ENCODE assay signal across 11 cellular contexts in the genomic region with DNA sequence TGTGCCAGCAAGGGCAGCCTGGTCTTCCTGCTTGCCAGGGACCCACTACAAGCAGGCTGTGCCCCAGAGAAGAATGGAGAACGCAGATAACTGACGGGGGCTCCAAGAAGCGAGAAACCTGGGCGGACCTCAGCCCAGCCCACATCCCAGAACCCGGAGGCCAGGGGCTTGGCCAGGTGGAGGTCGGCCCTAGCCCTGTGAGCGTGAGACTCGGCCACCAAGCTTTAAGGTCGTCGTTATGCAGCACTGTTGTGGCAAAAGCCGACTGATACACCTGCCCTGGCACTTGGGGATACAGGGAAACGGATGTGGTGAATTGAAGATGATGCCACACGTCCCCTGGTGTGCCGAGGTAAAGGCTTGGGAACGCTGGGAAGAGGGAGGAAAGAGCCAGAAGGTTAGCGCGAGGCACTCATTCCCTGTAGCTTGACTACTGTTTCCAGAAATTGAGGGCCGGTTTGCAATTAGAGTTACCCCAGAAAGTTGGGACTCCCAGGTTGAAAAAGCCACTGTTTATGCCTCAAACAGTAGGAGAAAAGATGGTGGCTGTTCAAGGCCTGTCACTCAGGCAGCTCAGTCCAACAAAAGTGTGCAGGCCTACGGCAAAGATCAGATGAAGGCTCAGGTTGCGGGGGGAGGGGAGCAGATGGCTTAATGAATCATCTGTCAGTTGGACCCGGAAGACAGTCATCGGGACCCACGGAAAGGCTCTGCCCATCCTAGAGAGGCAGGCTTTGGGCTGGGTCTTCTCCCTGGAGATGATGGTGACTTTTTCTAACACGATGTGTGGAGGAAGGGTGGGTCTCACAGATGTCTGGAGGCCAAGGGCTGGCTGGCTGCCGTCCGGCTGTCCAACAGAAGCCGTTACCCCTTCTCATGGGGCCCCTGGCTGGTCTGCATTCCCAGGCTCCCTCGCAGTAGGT. TPM values are rescaled to one million over a fixed set of nuclear protein-coding genes. Genes with fewer than 3 reads are reported as not detected.
A peak's percentile ranks its signal among the peaks of the same experiment; 100 is the strongest.
DNase-seq lines count a peak whose midpoint lies in the region; ATAC-seq and TF ChIP-seq lines count a peak whose summit lies in the region.
"Had no signal": no experiment of that assay in that cellular context is flagged by ENCODE, and none has a peak within 500 bp of the region (broad histone marks: within the 10 kb centered on the region; RNA-seq: fewer than 3 reads in every experiment).

No MANE protein-coding gene starts in this region.

- H4K20me1 ChIP-seq in SK-N-SH (ENCODE audit: insufficient read depth) (no peaks in the 10 kb centered on the region), smooth muscle cell (ENCODE audit: low read depth) (no peaks in the 10 kb centered on the region)

- H2AFZ ChIP-seq in SK-N-SH (ENCODE audit: low read depth) (no peak overlapping the region), smooth muscle cell (ENCODE audit: low read depth) (no peak overlapping the region)

- TF ChIP-seq POLR2A in esophagus squamous epithelium (IDR thresholded peaks at IDR 0.05) = no peak

- H3K4me2 ChIP-seq in SK-N-SH = no peak overlapping the region
- peak overlapping the region; percentile 13 for H3K4me2 ChIP-seq in smooth muscle cell

- TF ChIP-seq RAD21 in SK-N-SH (IDR thresholded peaks at IDR 0.05; ENCODE audit: low read length) = no peak

- peaks cover 0 to 14% of the 10 kb centered on the region in 2 experiments; a peak in 2 of 4 replicates for H3K4me1 ChIP-seq in SK-N-SH (ENCODE audit: control insufficient read depth in 1 of 2, insufficient read depth in 2 of 2, low read depth in 1 of 2, low read length in 1 of 2)
- peaks cover 20 to 39% (median 21%) of the 10 kb centered on the region in 3 donors for H3K4me1 ChIP-seq in esophagus squamous epithelium
- peaks cover 8% of the 10 kb centered on the region for H3K4me1 ChIP-seq in smooth muscle cell (ENCODE audit: low read depth)

- TF ChIP-seq EP300 in SK-N-SH (IDR thresholded peaks at IDR 0.05; ENCODE audit: borderline replicate concordance in 1 of 2, low read depth in 1 of 2, low read length in 1 of 2) = no peak

- WGBS in SK-N-SH (ENCODE audit: low lambda C conversion rate) = 85% methylated on average over 25 of the region's 28 CpGs
- WGBS in esophagus squamous epithelium, 2 donors = 57 to 62% methylated on average over 14 to 16 of the region's 28 CpGs
- WGBS in smooth muscle cell (ENCODE audit: low lambda C conversion rate) = 77% methylated on average over 28 of the region's 28 CpGs

- DNase-seq in SK-N-SH = no peak
- peak; percentile 72 for DNase-seq in NOMO-1 treated with DMSO at 0.1 percent for 48 hours (lab: John Stamatoyannopoulos, UW; ENCODE audit: unreplicated experiment)
- no peak for DNase-seq in esophagus squamous epithelium (lab: John Stamatoyannopoulos, UW)
- DNase-seq in smooth muscle cell (lab: John Stamatoyannopoulos, UW; ENCODE audit: unreplicated experiment) = no peak
- no peak for DNase-seq in stimulated activated CD4-positive, alpha-beta T cell treated with anti-CD3 and anti-CD28 coated beads, Interleukin-4, amount 100 ng/mL, for 1 hour
- no peak for DNase-seq in NCI-H1417 treated with DMSO at 0.1 percent for 48 hours (lab: John Stamatoyannopoulos, UW)
- DNase-seq: stimulated activated CD4-positive, alpha-beta T cell treated with anti-CD3 and anti-CD28 coated beads, Interleukin-12 subunit alpha, Interleukin-12 subunit beta, amount 100 ng/mL, for 4 hours had no signal

- H3K27me3 ChIP-seq in SK-N-SH (ENCODE audit: insufficient read depth) (no peaks in the 10 kb centered on the region), esophagus squamous epithelium (no peaks in the 10 kb centered on the region), smooth muscle cell (ENCODE audit: low read depth) (no peaks in the 10 kb centered on the region)
- H3K27me3 ChIP-seq: cardiac muscle cell had no signal

- intact Hi-C loops in esophagus squamous epithelium (cut with DNase I) = no loop called here

- no peak for TF ChIP-seq CTCF in SK-N-SH (IDR thresholded peaks at IDR 0.05)
- no peak for TF ChIP-seq CTCF in esophagus squamous epithelium (IDR thresholded peaks at IDR 0.05)
- TF ChIP-seq CTCF in smooth muscle cell (IDR thresholded peaks at IDR 0.05; ENCODE audit: borderline replicate concordance, insufficient read depth, poor library complexity, severe bottlenecking) = no peak

- ATAC-seq in SK-N-SH treated with all-trans-retinoic acid at 6 μM for 48 hours (no peak), HG03045 (IDR thresholded peaks at IDR 0.05; ENCODE audit: unreplicated experiment) (no peak)
- ATAC-seq: stimulated activated memory B cell treated with anti-CD40 and anti-IgM and Interleukin-4, amounts not matched to agents 10 μg/mL and 1 μg/mL and 100 μg/mL, for 72 hours had no signal

- H3K9ac ChIP-seq in SK-N-SH (no peak overlapping the region), smooth muscle cell (ENCODE audit: low read depth) (no peak overlapping the region)

- H3K9me3 ChIP-seq in SK-N-SH (no peaks in the 10 kb centered on the region), esophagus squamous epithelium (no peaks in the 10 kb centered on the region), smooth muscle cell (replicated peaks; ENCODE audit: low read depth) (no peaks in the 10 kb centered on the region)

- CTCF ChIA-PET in SK-N-SH (lab: Yijun Ruan, JAX) = interaction anchor here (0.9 to 3.5 kb wide), 4 partner anchors 11 to 135 kb away, joined by 3 to 15 read pairs (median 4); no protein-coding TSS in a partner anchor

- H3K27ac ChIP-seq in SK-N-SH (ENCODE audit: low read depth in 2 of 2, low read length in 1 of 2) (no peak overlapping the region), esophagus squamous epithelium (peak overlapping the region in 3 of 4 donors; percentile 5 to 75 (median 63)), smooth muscle cell (ENCODE audit: low read depth) (no peak overlapping the region)
- H3K27ac ChIP-seq: cardiac muscle cell had no signal

- H3F3A ChIP-seq in SK-N-SH (replicated peaks; ENCODE audit: insufficient read depth) (peaks cover 8% of the 10 kb centered on the region), smooth muscle cell (ENCODE audit: low read depth) (no peaks in the 10 kb centered on the region)

- H3K4me3 ChIP-seq in SK-N-SH (ENCODE audit: low read depth in 2 of 2, low read length in 1 of 2) (no peak overlapping the region), esophagus squamous epithelium (no peak overlapping the region), smooth muscle cell (no peak overlapping the region)
- H3K4me3 ChIP-seq: cardiac muscle cell had no signal

- H3K36me3 ChIP-seq in SK-N-SH (replicated peaks in 1 of 2; ENCODE audit: control insufficient read depth in 1 of 2, insufficient read depth in 2 of 2, low read length in 1 of 2) (no peaks in the 10 kb centered on the region), esophagus squamous epithelium (no peaks in the 10 kb centered on the region), smooth muscle cell (ENCODE audit: low read depth) (no peaks in the 10 kb centered on the region)
- H3K36me3 ChIP-seq: cardiac muscle cell had no signal

- no peaks in the 10 kb centered on the region for H3K9me2 ChIP-seq in SK-N-SH

- POLR2A ChIA-PET in SK-N-SH (lab: Yijun Ruan, JAX) = no interaction called here

- H3K79me2 ChIP-seq in SK-N-SH (ENCODE audit: insufficient read depth) = peaks cover 11% of the 10 kb centered on the region
- peaks cover 20% of the 10 kb centered on the region for H3K79me2 ChIP-seq in smooth muscle cell (ENCODE audit: low read depth)

TF ChIP-seq in SK-N-SH, 30 proteins besides CTCF, POLR2A, EP300 and RAD21:
- TF ChIP-seq PBX3 (IDR thresholded peaks at IDR 0.05) = peak; percentile 38; the same call in 1 of the 2 replicates
- no peak for TF ChIP-seq RXRA (IDR thresholded peaks at IDR 0.05; ENCODE audit: borderline replicate concordance, low read depth)

TF ChIP-seq in SK-N-SH treated with all-trans-retinoic acid at 6 μM for 48 hours, 23 proteins besides CTCF, POLR2A, EP300 and RAD21 (continues in another document):
- TF ChIP-seq OSR1 (CRISPR knock-in tag; IDR thresholded peaks at IDR 0.05) = no peak
- no peak for TF ChIP-seq GLIS3 (CRISPR knock-in tag; IDR thresholded peaks at IDR 0.05)
- TF ChIP-seq ZFP3 (CRISPR knock-in tag; IDR thresholded peaks at IDR 0.05) = no peak
- TF ChIP-seq SNAI2 (CRISPR knock-in tag; IDR thresholded peaks at IDR 0.05) = no peak
- no peak for TF ChIP-seq ZNF8 (CRISPR knock-in tag; IDR thresholded peaks at IDR 0.05)
- TF ChIP-seq ARNTL (CRISPR knock-in tag; IDR thresholded peaks at IDR 0.05; ENCODE audit: borderline replicate concordance, low read depth) = no peak
- no peak for TF ChIP-seq RARB (CRISPR knock-in tag; IDR thresholded peaks at IDR 0.05)
- TF ChIP-seq, protein P1, sequence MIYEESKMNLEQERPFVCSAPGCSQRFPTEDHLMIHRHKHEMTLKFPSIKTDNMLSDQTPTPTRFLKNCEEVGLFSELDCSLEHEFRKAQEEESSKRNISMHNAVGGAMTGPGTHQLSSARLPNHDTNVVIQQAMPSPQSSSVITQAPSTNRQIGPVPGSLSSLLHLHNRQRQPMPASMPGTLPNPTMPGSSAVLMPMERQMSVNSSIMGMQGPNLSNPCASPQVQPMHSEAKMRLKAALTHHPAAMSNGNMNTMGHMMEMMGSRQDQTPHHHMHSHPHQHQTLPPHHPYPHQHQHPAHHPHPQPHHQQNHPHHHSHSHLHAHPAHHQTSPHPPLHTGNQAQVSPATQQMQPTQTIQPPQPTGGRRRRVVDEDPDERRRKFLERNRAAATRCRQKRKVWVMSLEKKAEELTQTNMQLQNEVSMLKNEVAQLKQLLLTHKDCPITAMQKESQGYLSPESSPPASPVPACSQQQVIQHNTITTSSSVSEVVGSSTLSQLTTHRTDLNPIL (CRISPR knock-in tag; IDR thresholded peaks at IDR 0.05; ENCODE audit: low read depth) = no peak

RNA-seq across cellular contexts. Expression of gene BAHCC1, which starts 45.6 kb away (rescaled TPM):
- polyA plus RNA-seq in SK-N-SH (2012; rRNA removed) (3.6 and 6.4 TPM in 2 replicates), smooth muscle cell (3.2 and 3.9 TPM in 2 replicates)
- polyA plus RNA-seq in SK-N-SH (2012; cell fraction: cytosol; rRNA removed) = 1.4 and 4.3 TPM in 2 replicates
- polyA plus RNA-seq in SK-N-SH (2012; cell fraction: nucleus; rRNA removed) = 27.3 and 28.3 TPM in 2 replicates
- total RNA-seq in esophagus squamous epithelium (10 to 100 TPM in 1 of 4 donors, 1 to 10 TPM in 3; 3.8 to 10.6 (median 5.4) TPM), smooth muscle cell (4.6 and 5.4 TPM in 2 replicates)

RNA-seq across cellular contexts. Expression of gene SLC38A10, which starts 54.6 kb away (rescaled TPM):
- polyA plus RNA-seq in SK-N-SH (2012; rRNA removed) (64.3 and 82.2 TPM in 2 replicates), smooth muscle cell (97.1 and 98.4 TPM in 2 replicates)
- 29.3 and 49.2 TPM in 2 replicates for polyA plus RNA-seq in SK-N-SH (2012; cell fraction: cytosol; rRNA removed)
- 190 and 211 TPM in 2 replicates for polyA plus RNA-seq in SK-N-SH (2012; cell fraction: nucleus; rRNA removed)
- total RNA-seq in esophagus squamous epithelium (10 to 100 TPM; 37.8 to 49.8 (median 45.3) TPM), smooth muscle cell (61.4 and 61.6 TPM in 2 replicates)

Comparison
In these comparisons a context has a peak if more than half of its experiments do, and no peak if none do; other contexts are left out.
1. H3K27ac ChIP-seq: peak in esophagus squamous epithelium (3 of 4); none in SK-N-SH (0 of 2) and smooth muscle cell (single experiment).